In genomic region chr13:23460309-23460708, GRCh38 we compare ENCODE assay signal across 11 cellular contexts. TPM values are rescaled to one million over a fixed set of nuclear protein-coding genes. Genes with fewer than 3 reads are reported as not detected.
A peak's percentile ranks its signal among the peaks of the same experiment; 100 is the strongest.
DNase-seq lines count a peak whose midpoint lies in the region; ATAC-seq, FAIRE-seq and TF ChIP-seq lines count a peak whose summit lies in the region.
"Had no signal": no experiment of that assay in that cellular context is flagged by ENCODE, and none has a peak within 500 bp of the region (broad histone marks: within the 10 kb centered on the region; RNA-seq: fewer than 3 reads in every experiment).

No MANE protein-coding gene starts in this region.

- H3K9ac ChIP-seq in endodermal cell (ENCODE audit: extremely low read depth, low read length, poor library complexity, severe bottlenecking) = no peak overlapping the region

- no peaks in the 10 kb centered on the region for H3K27me3 ChIP-seq in naive thymus-derived CD4-positive, alpha-beta T cell (ENCODE audit: control insufficient read depth in 2 of 2, insufficient read depth in 2 of 2, low read length in 2 of 2)
- H3K27me3 ChIP-seq in endodermal cell (ENCODE audit: control insufficient read depth, insufficient read depth, low read length, poor library complexity, severe bottlenecking) = peaks cover 7% of the 10 kb centered on the region

- no peak overlapping the region for H3K4me3 Mint-ChIP-seq in naive thymus-derived CD4-positive, alpha-beta T cell
- no peak overlapping the region for H3K4me3 Mint-ChIP-seq in endodermal cell
- H3K4me3 Mint-ChIP-seq: stimulated activated naive CD8-positive, alpha-beta T cell treated with anti-CD3 and anti-CD28 coated beads, Interleukin-15, Interleukin-2, amounts not matched to agents 100 ng/mL and 50 ng/mL, for 24 hours had no signal

- no peak for FAIRE-seq in D721Med (lab: Jason Lieb, UNC)

- WGBS in endodermal cell (ENCODE audit: insufficient coverage in 1 of 2, insufficient read length in 1 of 2), 2 experiments = 87 to 100% methylated on average over 1 of the region's 1 CpG

- H3K36me3 ChIP-seq in naive thymus-derived CD4-positive, alpha-beta T cell (ENCODE audit: control insufficient read depth in 2 of 3, insufficient read depth in 3 of 3, low read length in 3 of 3) = no peaks in the 10 kb centered on the region
- H3K36me3 ChIP-seq in endodermal cell (ENCODE audit: control insufficient read depth, insufficient read depth, low read length) = no peaks in the 10 kb centered on the region

- no peak overlapping the region for H3K27ac Mint-ChIP-seq in naive thymus-derived CD4-positive, alpha-beta T cell
- no peak overlapping the region for H3K27ac Mint-ChIP-seq in activated naive CD4-positive, alpha-beta T cell treated with anti-CD3 and anti-CD28 coated beads, Interleukin-2, amount 50 U/mL, for 72 hours
- H3K27ac Mint-ChIP-seq in endodermal cell = no peak overlapping the region
- H3K27ac Mint-ChIP-seq: stimulated activated naive CD8-positive, alpha-beta T cell treated with anti-CD3 and anti-CD28 coated beads, Interleukin-15, Interleukin-2, amounts not matched to agents 100 ng/mL and 50 ng/mL, for 24 hours had no signal

- no peaks in the 10 kb centered on the region for H3K4me1 ChIP-seq in naive thymus-derived CD4-positive, alpha-beta T cell (ENCODE audit: control insufficient read depth in 2 of 2, insufficient read depth in 2 of 2, low read length in 2 of 2)
- no peaks in the 10 kb centered on the region for H3K4me1 ChIP-seq in endodermal cell (ENCODE audit: control insufficient read depth, insufficient read depth, low read length)

- DNase-seq in naive thymus-derived CD4-positive, alpha-beta T cell = no peak
- DNase-seq in D721Med (ENCODE audit: insufficient read length, low spot score) = no peak
- DNase-seq in NCI-H1694 (lab: John Stamatoyannopoulos, UW) = no peak
- no peak for DNase-seq in activated naive CD4-positive, alpha-beta T cell treated with anti-CD3 and anti-CD28 coated beads, Interleukin-2, amount 50 U/mL, for 72 hours (ENCODE audit: low spot score in 2 of 2)
- DNase-seq in endodermal cell = no peak
- DNase-seq: amniotic stem cell, NCI-H2171 treated with DMSO at 0.1 percent for 48 hours had no signal

- POLR2A ChIA-PET in naive thymus-derived CD4-positive, alpha-beta T cell (lab: Charles Lee) = no interaction called here

- no peaks in the 10 kb centered on the region for H3K9me3 ChIP-seq in naive thymus-derived CD4-positive, alpha-beta T cell (ENCODE audit: control insufficient read depth in 2 of 3, low read length in 3 of 3)
- no peaks in the 10 kb centered on the region for H3K9me3 ChIP-seq in endodermal cell (ENCODE audit: control insufficient read depth, low read length)

- peaks cover 0 to 1% (median 0%) of the 10 kb centered on the region in 5 donors for H3K36me3 Mint-ChIP-seq in naive thymus-derived CD4-positive, alpha-beta T cell
- no peaks in the 10 kb centered on the region for H3K36me3 Mint-ChIP-seq in activated naive CD4-positive, alpha-beta T cell treated with anti-CD3 and anti-CD28 coated beads, Interleukin-2, amount 50 U/mL, for 72 hours
- no peaks in the 10 kb centered on the region for H3K36me3 Mint-ChIP-seq in endodermal cell (ENCODE audit: low read depth)

- H3K27ac ChIP-seq in naive thymus-derived CD4-positive, alpha-beta T cell (ENCODE audit: low read depth, low read length) = no peak overlapping the region
- no peak overlapping the region for H3K27ac ChIP-seq in endodermal cell (ENCODE audit: low read depth, low read length)

- peaks cover 0 to 5% (median 0%) of the 10 kb centered on the region in 7 donors for H3K4me1 Mint-ChIP-seq in naive thymus-derived CD4-positive, alpha-beta T cell
- H3K4me1 Mint-ChIP-seq in endodermal cell = peaks cover 2% of the 10 kb centered on the region

- H3K9me3 Mint-ChIP-seq in naive thymus-derived CD4-positive, alpha-beta T cell = no peaks in the 10 kb centered on the region
- no peaks in the 10 kb centered on the region for H3K9me3 Mint-ChIP-seq in activated naive CD4-positive, alpha-beta T cell treated with anti-CD3 and anti-CD28 coated beads, Interleukin-2, amount 50 U/mL, for 72 hours
- no peaks in the 10 kb centered on the region for H3K9me3 Mint-ChIP-seq in endodermal cell
- H3K9me3 Mint-ChIP-seq: stimulated activated naive CD8-positive, alpha-beta T cell treated with anti-CD3 and anti-CD28 coated beads, Interleukin-15, Interleukin-2, amounts not matched to agents 100 ng/mL and 50 ng/mL, for 24 hours had no signal

- H3K4me3 ChIP-seq in naive thymus-derived CD4-positive, alpha-beta T cell (ENCODE audit: low read length) = no peak overlapping the region
- H3K4me3 ChIP-seq in endodermal cell (ENCODE audit: low read length) = no peak overlapping the region

- CTCF ChIA-PET in naive thymus-derived CD4-positive, alpha-beta T cell (lab: Charles Lee) = no interaction called here

- intact Hi-C loops in naive thymus-derived CD4-positive, alpha-beta T cell (cut with micrococcal nuclease) = loop anchor here in 1 of 2 donors (10.0 kb wide), 2 partner anchors 254 to 764 kb away; no protein-coding TSS in a partner anchor

- H3K27me3 Mint-ChIP-seq in naive thymus-derived CD4-positive, alpha-beta T cell = peaks cover 0 to 18% (median 4%) of the 10 kb centered on the region in 5 donors
- peaks cover 19% of the 10 kb centered on the region for H3K27me3 Mint-ChIP-seq in endodermal cell (ENCODE audit: insufficient read depth)

- TF ChIP-seq CTCF in D721Med (IDR thresholded peaks at IDR 0.05; ENCODE audit: insufficient read depth, missing control alignments) = no peak
- TF ChIP-seq CTCF in endodermal cell (conservative IDR thresholded peaks at IDR 0.05) = no peak

- peak; percentile 97 for ATAC-seq in GM18858 (IDR thresholded peaks at IDR 0.05; ENCODE audit: unreplicated experiment)
- ATAC-seq in HG02588 (IDR thresholded peaks at IDR 0.05; ENCODE audit: unreplicated experiment) = peak; percentile 81
- peak; percentile 87 for ATAC-seq in HG03565 (IDR thresholded peaks at IDR 0.05; ENCODE audit: unreplicated experiment)
- peak; percentile 76 for ATAC-seq in naive thymus-derived CD4-positive, alpha-beta T cell
- no peak for ATAC-seq in activated naive CD4-positive, alpha-beta T cell treated with anti-CD3 and anti-CD28 coated beads, Interleukin-2, amount 50 U/mL, for 72 hours

RNA-seq across cellular contexts. Expression of gene SACS, which starts 26.8 kb away (rescaled TPM):
- total RNA-seq in naive thymus-derived CD4-positive, alpha-beta T cell = 10 to 100 TPM; 13.1 to 31.7 (median 23.1) TPM
- polyA plus RNA-seq in naive thymus-derived CD4-positive, alpha-beta T cell = 1 to 10 TPM; 3.7 to 3.9 TPM
- total RNA-seq in activated naive CD4-positive, alpha-beta T cell treated with anti-CD3 and anti-CD28 coated beads, Interleukin-2, amount 50 U/mL, for 72 hours = 10 to 100 TPM; 31.5 to 33.4 TPM
- 10 to 100 TPM; 17.6 to 22.3 TPM for total RNA-seq in endodermal cell
- 30.8 TPM for polyA plus RNA-seq in endodermal cell (2013, experiment 1 of 2)
- polyA plus RNA-seq in endodermal cell (2013, experiment 2 of 2) = 33.2 TPM

Comparison
In these comparisons a context has a peak if more than half of its experiments do, and no peak if none do; other contexts are left out.
1. ATAC-seq: peak in GM18858 (single experiment), HG02588 (single experiment), HG03565 (single experiment) and naive thymus-derived CD4-positive, alpha-beta T cell (single experiment); none in activated naive CD4-positive, alpha-beta T cell treated with anti-CD3 and anti-CD28 coated beads, Interleukin-2, amount 50 U/mL, for 72 hours (0 of 2).